8 cellular contexts compared by ENCODE assay signal in genomic region chr2:42089340-42089925, GRCh38. TPM values are rescaled to one million over a fixed set of nuclear protein-coding genes. Genes with fewer than 3 reads are reported as not detected.
DNase-seq lines count a peak whose midpoint lies in the region; ATAC-seq, FAIRE-seq and TF ChIP-seq lines count a peak whose summit lies in the region.
"Had no signal": no experiment of that assay in that cellular context is flagged by ENCODE, and none has a peak within 500 bp of the region (broad histone marks: within the 10 kb centered on the region; RNA-seq: fewer than 3 reads in every experiment).

No MANE protein-coding gene starts in this region.

- no peak overlapping the region for H3K4ac ChIP-seq in neuronal stem cell (ENCODE audit: low read length)

- H3K18ac ChIP-seq in neuronal stem cell (ENCODE audit: low read length) = no peak overlapping the region

- H3K4me3 Mint-ChIP-seq in activated CD4-positive, alpha-beta T cell treated with anti-CD3 and anti-CD28 coated beads, Interleukin-2, amount 10 ng/mL, durations not matched to agents 24 days and 14 days = no peak overlapping the region
- H3K4me3 Mint-ChIP-seq: central memory CD8-positive, alpha-beta T cell had no signal

- peak; percentile 62 for FAIRE-seq in endothelial cell of umbilical vein (lab: Jason Lieb, UNC)

- H3K23ac ChIP-seq in neuronal stem cell (ENCODE audit: low read depth, low read length, poor library complexity) = no peak overlapping the region

- POLR2A ChIA-PET in endothelial cell of umbilical vein (lab: Charles Lee) = interaction anchor here (0.6 kb wide), 1 partner anchor 119 kb away, joined by 3 read pairs; no protein-coding TSS in a partner anchor

- no peak overlapping the region for H2BK15ac ChIP-seq in neuronal stem cell (ENCODE audit: low read length)

- H3K4me3 ChIP-seq in HFF-Myc (replicated peaks; ENCODE audit: low read depth, low read length) (no peak overlapping the region), MG63 (no peak overlapping the region), endothelial cell of umbilical vein (replicated peaks in 1 of 3; ENCODE audit: insufficient read depth in 1 of 3, low read depth in 1 of 3, low read length in 3 of 3) (no peak overlapping the region), neuronal stem cell (ENCODE audit: low read length in 2 of 2) (no peak overlapping the region)

- no CpG with 5 or more reads among the region's 16 CpGs for WGBS in neuronal stem cell (ENCODE audit: extremely low coverage in 2 of 2, insufficient read length in 2 of 2, insufficient replicate concordance in 1 of 2), 2 donors

- no peaks in the 10 kb centered on the region for H3K9me3 Mint-ChIP-seq in activated CD4-positive, alpha-beta T cell treated with anti-CD3 and anti-CD28 coated beads, Interleukin-2, amount 10 ng/mL, durations not matched to agents 24 days and 14 days
- H3K9me3 Mint-ChIP-seq: central memory CD8-positive, alpha-beta T cell had no signal

- peaks cover 33% of the 10 kb centered on the region for H3K27me3 Mint-ChIP-seq in activated CD4-positive, alpha-beta T cell treated with anti-CD3 and anti-CD28 coated beads, Interleukin-2, amount 10 ng/mL, durations not matched to agents 24 days and 14 days
- H3K27me3 Mint-ChIP-seq: central memory CD8-positive, alpha-beta T cell had no signal

- H3K79me2 ChIP-seq in endothelial cell of umbilical vein (ENCODE audit: control insufficient read depth, insufficient read depth, low read length) = no peaks in the 10 kb centered on the region

- dilution Hi-C loops in endothelial cell of umbilical vein (cut with MboI; ENCODE audit: extremely low pct_ligation_motif_present, low sequenced_read_pairs) = loop anchor here (25.0 kb wide), 1 partner anchor 227 kb away; no protein-coding TSS in a partner anchor

- no peaks in the 10 kb centered on the region for H4K20me1 ChIP-seq in endothelial cell of umbilical vein (replicated peaks; ENCODE audit: control insufficient read depth, extremely low read depth, insufficient read depth, low read length)

- H2AK5ac ChIP-seq in neuronal stem cell (ENCODE audit: low read depth, low read length) = no peak overlapping the region

- no peak overlapping the region for H3K4me2 ChIP-seq in endothelial cell of umbilical vein (ENCODE audit: insufficient read depth, low read length)
- H3K4me2 ChIP-seq in neuronal stem cell (ENCODE audit: insufficient read depth, low read length, poor library complexity, severe bottlenecking) = no peak overlapping the region

- DNase-seq in HFF-Myc (ENCODE audit: extremely low read depth, low read depth) = no peak
- DNase-seq in MG63 = peak; percentile 46
- peak; percentile 90 for DNase-seq in activated CD4-positive, alpha-beta T cell treated with anti-CD3 and anti-CD28 coated beads, Interleukin-2, amount 10 ng/mL, durations not matched to agents 24 days and 14 days
- DNase-seq in endothelial cell of umbilical vein (ENCODE audit: low read depth, low spot score) = peak; percentile 32
- DNase-seq in neuronal stem cell (ENCODE audit: low spot score) = peak; percentile 56
- DNase-seq in cerebellar cortex (ENCODE audit: low spot score) = no peak

- H3K9ac ChIP-seq in endothelial cell of umbilical vein (replicated peaks; ENCODE audit: extremely low read depth, insufficient read depth, low read length) (no peak overlapping the region), neuronal stem cell (ENCODE audit: low read depth, low read length, poor library complexity) (no peak overlapping the region)

- H3K27me3 ChIP-seq in MG63 (no peaks in the 10 kb centered on the region), endothelial cell of umbilical vein (ENCODE audit: control insufficient read depth in 2 of 2, insufficient read depth in 2 of 2, low read length in 2 of 2) (no peaks in the 10 kb centered on the region), neuronal stem cell (ENCODE audit: control insufficient read depth in 3 of 3, insufficient read depth in 3 of 3, low read depth in 1 of 3, low read length in 3 of 3) (peaks cover 0 to 3% (median 0%) of the 10 kb centered on the region in 3 experiments)

- BruUV-seq in endothelial cell of umbilical vein (replicated peaks; lab: Mats Ljungman, UMichigan) = no TSS peak

- H3K4me1 Mint-ChIP-seq in activated CD4-positive, alpha-beta T cell treated with anti-CD3 and anti-CD28 coated beads, Interleukin-2, amount 10 ng/mL, durations not matched to agents 24 days and 14 days = peaks cover 7% of the 10 kb centered on the region

- H3K27ac ChIP-seq in endothelial cell of umbilical vein (ENCODE audit: insufficient read depth, low read depth, low read length) = no peak overlapping the region
- no peak overlapping the region for H3K27ac ChIP-seq in neuronal stem cell (replicated peaks; ENCODE audit: low read length)

- no peak overlapping the region for H2BK12ac ChIP-seq in neuronal stem cell (ENCODE audit: low read length)

- no peak overlapping the region for H2AFZ ChIP-seq in endothelial cell of umbilical vein (ENCODE audit: low read depth, low read length)
- H2AFZ ChIP-seq in neuronal stem cell (ENCODE audit: low read length) = no peak overlapping the region

- H3K27ac Mint-ChIP-seq in activated CD4-positive, alpha-beta T cell treated with anti-CD3 and anti-CD28 coated beads, Interleukin-2, amount 10 ng/mL, durations not matched to agents 24 days and 14 days = no peak overlapping the region

- H3K79me1 ChIP-seq in neuronal stem cell (ENCODE audit: low read depth, low read length) = no peaks in the 10 kb centered on the region

- intact Hi-C loops in activated CD4-positive, alpha-beta T cell treated with anti-CD3 and anti-CD28 coated beads, Interleukin-2, amount 10 ng/mL, durations not matched to agents 24 days and 14 days (cut with micrococcal nuclease) = no loop called here
- intact Hi-C loops in endothelial cell of umbilical vein (cut with micrococcal nuclease) = loop anchor here (5.0 kb wide), 1 partner anchor 122 kb away; no protein-coding TSS in a partner anchor

- peak; percentile 56 for ATAC-seq in GM18499 (IDR thresholded peaks at IDR 0.05; ENCODE audit: insufficient read depth, unreplicated experiment)

- H3K36me3 Mint-ChIP-seq in activated CD4-positive, alpha-beta T cell treated with anti-CD3 and anti-CD28 coated beads, Interleukin-2, amount 10 ng/mL, durations not matched to agents 24 days and 14 days (ENCODE audit: low read depth) = no peaks in the 10 kb centered on the region

- TF ChIP-seq POLR2A in endothelial cell of umbilical vein (IDR thresholded peaks at IDR 0.05; ENCODE audit: low read depth, low read length) = no peak

- no peaks in the 10 kb centered on the region for H3K36me3 ChIP-seq in MG63
- no peaks in the 10 kb centered on the region for H3K36me3 ChIP-seq in endothelial cell of umbilical vein (ENCODE audit: control insufficient read depth in 2 of 2, extremely low read depth in 1 of 2, insufficient read depth in 2 of 2, low read length in 2 of 2)
- no peaks in the 10 kb centered on the region for H3K36me3 ChIP-seq in neuronal stem cell (replicated peaks in 1 of 2; ENCODE audit: control insufficient read depth in 2 of 2, insufficient read depth in 2 of 2, low read length in 2 of 2)

- no peak overlapping the region for H4K91ac ChIP-seq in neuronal stem cell (ENCODE audit: low read depth, low read length, poor library complexity)

- no peaks in the 10 kb centered on the region for H3K9me1 ChIP-seq in endothelial cell of umbilical vein (replicated peaks; ENCODE audit: control insufficient read depth, extremely low read depth, insufficient read depth, low read length)

- H2BK5ac ChIP-seq in neuronal stem cell (ENCODE audit: low read length) = no peak overlapping the region

- H2BK120ac ChIP-seq in neuronal stem cell (ENCODE audit: low read depth, low read length) = no peak overlapping the region

- CTCF ChIA-PET in endothelial cell of umbilical vein (lab: Charles Lee) = interaction anchor here (0.9 to 13.8 kb wide), 10 partner anchors 42 to 248 kb away, joined by 3 to 625 read pairs (median 6); partner anchors contain the start of gene PKDCC

- TF ChIP-seq CTCF in HFF-Myc (IDR thresholded peaks at IDR 0.05; ENCODE audit: low read depth, low read length, missing control alignments) = peak; percentile 58
- TF ChIP-seq CTCF in endothelial cell of umbilical vein (IDR thresholded peaks at IDR 0.05; ENCODE audit: extremely low read depth in 1 of 2, insufficient read depth in 1 of 2, low read depth in 1 of 2, low read length in 2 of 2) = peak; percentile 75 to 80

- no peak overlapping the region for H4K8ac ChIP-seq in neuronal stem cell (ENCODE audit: low read depth, low read length)

- no peak overlapping the region for H3K14ac ChIP-seq in neuronal stem cell (ENCODE audit: low read length)

- H3K4me1 ChIP-seq in endothelial cell of umbilical vein (ENCODE audit: control insufficient read depth, extremely low read depth, insufficient read depth, low read length) (peaks cover 10% of the 10 kb centered on the region), neuronal stem cell (ENCODE audit: control insufficient read depth in 2 of 2, insufficient read depth in 1 of 2, low read depth in 1 of 2, low read length in 2 of 2) (peaks cover 4 to 8% of the 10 kb centered on the region in 2 donors)

- H3K9me3 ChIP-seq in MG63 (no peaks in the 10 kb centered on the region), endothelial cell of umbilical vein (replicated peaks; ENCODE audit: control insufficient read depth, insufficient read depth, low read length) (no peaks in the 10 kb centered on the region), neuronal stem cell (replicated peaks in 1 of 2; ENCODE audit: control insufficient read depth in 2 of 2, insufficient read depth in 1 of 2, low read depth in 1 of 2, low read length in 2 of 2) (no peaks in the 10 kb centered on the region)

TF ChIP-seq in endothelial cell of umbilical vein, 7 proteins besides CTCF, POLR2A, EP300 and RAD21 (continues in another document):
- TF ChIP-seq JUN (IDR thresholded peaks at IDR 0.05; ENCODE audit: borderline replicate concordance, insufficient read depth, insufficient read length, low read depth) (no peak), MYC (IDR thresholded peaks at IDR 0.05; ENCODE audit: low read depth, low read length) (no peak), EZH2 (IDR thresholded peaks at IDR 0.05; ENCODE audit: borderline replicate concordance, low read depth, low read length, severe bottlenecking) (no peak)

RNA-seq across cellular contexts. Expression of gene PKDCC, which starts 41.6 kb away (rescaled TPM):
- total RNA-seq in MG63 (2014; rRNA removed; shearing (Covaris generic); ENCODE audit: low replicate concordance) = 24.0 and 36.0 TPM in 2 replicates
- total RNA-seq in activated CD4-positive, alpha-beta T cell treated with anti-CD3 and anti-CD28 coated beads, Interleukin-2, amount 10 ng/mL, durations not matched to agents 24 days and 14 days = not detected in 2 replicates
- total RNA-seq in endothelial cell of umbilical vein = 5.9 and 6.9 TPM in 2 replicates
- polyA plus RNA-seq in endothelial cell of umbilical vein = 3.0 and 4.1 TPM in 2 replicates
- polyA plus RNA-seq in endothelial cell of umbilical vein (2011; cell fraction: cytosol; rRNA removed) = 3.6 and 3.9 TPM in 2 replicates
- 11.0 and 16.8 TPM in 2 replicates for polyA plus RNA-seq in endothelial cell of umbilical vein (2011; cell fraction: nucleus; rRNA removed)
- polyA plus RNA-seq in endothelial cell of umbilical vein (2012) = 2.4 and 4.7 TPM in 2 replicates
- 4.5 and 4.8 TPM in 2 replicates for polyA minus RNA-seq in endothelial cell of umbilical vein
- polyA minus RNA-seq in endothelial cell of umbilical vein (2011; cell fraction: cytosol; rRNA and poly(A)+ RNA removed) = 31.0 TPM
- 2.0 and 3.1 TPM in 2 replicates for polyA minus RNA-seq in endothelial cell of umbilical vein (2011; cell fraction: nucleus; rRNA and poly(A)+ RNA removed)
- polyA plus RNA-seq in neuronal stem cell (2013, experiment 1 of 2) = 93.5 TPM
- 92.5 TPM for polyA plus RNA-seq in neuronal stem cell (2013, experiment 2 of 2)

Comparison
In these comparisons a context has a peak if more than half of its experiments do, and no peak if none do; other contexts are left out.
1. DNase-seq: peak in MG63 (single experiment), activated CD4-positive, alpha-beta T cell treated with anti-CD3 and anti-CD28 coated beads, Interleukin-2, amount 10 ng/mL, durations not matched to agents 24 days and 14 days (single experiment), endothelial cell of umbilical vein (single experiment) and neuronal stem cell (single experiment); none in HFF-Myc (single experiment) and cerebellar cortex (single experiment).